In genomic region chr3:148827585-148827984, GRCh38 we compare ENCODE assay signal across 24 cellular contexts. TPM values are rescaled to one million over a fixed set of nuclear protein-coding genes. Genes with fewer than 3 reads are reported as not detected.
"Had no signal": no experiment of that assay in that cellular context is flagged by ENCODE, and none has a peak within 500 bp of the region (broad histone marks: within the 10 kb centered on the region; RNA-seq: fewer than 3 reads in every experiment).

TSS of gene CPB1 (plus strand) at chr3:148827811. CDS start at chr3:148827824, 13 bp downstream.

- H3K4me3 ChIP-seq: K562, SJSA1, SK-N-MC had no signal

- H3K9me3 ChIP-seq: SJSA1 had no signal

- H3K9me3 Mint-ChIP-seq: IgD-negative memory B cell had no signal

- ATAC-seq: K562 had no signal

- H3K27me3 ChIP-seq: SJSA1 had no signal

- H3K36me3 ChIP-seq: SJSA1 had no signal

- DNase-seq: Kasumi-1, MM.1S, NCI-H1092 treated with DMSO at 0.1 percent for 48 hours, NCI-H1417, NCI-H1436 treated with DMSO at 0.1 percent for 48 hours, NCI-H1694, NCI-H187 treated with DMSO at 0.1 percent for 48 hours, NCI-H2029 treated with DMSO at 0.1 percent for 48 hours, NCI-H2171 treated with DMSO at 0.1 percent for 48 hours, NCI-H345, NCI-H446 treated with DMSO at 0.1 percent for 48 hours, NCI-H510A treated with DMSO at 0.1 percent for 48 hours, NCI-H526, NCI-H82, Right ventricle myocardium superior, RPMI8226, SIG-M5 had no signal

- H3K27me3 Mint-ChIP-seq: IgD-negative memory B cell had no signal

- H3K4me1 Mint-ChIP-seq: IgD-negative memory B cell had no signal

- H3K4me1 ChIP-seq: SJSA1 had no signal

- H3K27ac ChIP-seq: HL-60, KMS-11, SJSA1, SK-N-MC had no signal

- H3K36me3 Mint-ChIP-seq: IgD-negative memory B cell had no signal

- H3K27ac Mint-ChIP-seq: IgD-negative memory B cell had no signal

- H3K4me3 Mint-ChIP-seq: IgD-negative memory B cell had no signal

RNA-seq across cellular contexts. Expression of gene CPB1, which starts in this region (rescaled TPM):
- total RNA-seq: M059J, Right ventricle myocardium superior, SJSA1 had no signal
- polyA plus RNA-seq: IgD-negative memory B cell, K562 had no signal
